In genomic region chr13:51643114-51643881, GRCh38 we compare ENCODE assay signal across 1 cellular context.
TF ChIP-seq lines count a peak whose summit lies in the region.

No MANE protein-coding gene starts in this region.

TF ChIP-seq in endothelial cell of umbilical vein, 7 proteins besides CTCF, POLR2A, EP300 and RAD21 (continued from another document):
- TF ChIP-seq MAX (IDR thresholded peaks at IDR 0.05; ENCODE audit: insufficient read depth, insufficient read length) (no peak), JUN (IDR thresholded peaks at IDR 0.05; ENCODE audit: borderline replicate concordance, insufficient read depth, insufficient read length, low read depth) (no peak), EZH2 (IDR thresholded peaks at IDR 0.05; ENCODE audit: borderline replicate concordance, low read depth, low read length, severe bottlenecking) (no peak), GATA2 (IDR thresholded peaks at IDR 0.05; ENCODE audit: insufficient read depth, insufficient read length, low read depth, low read length) (no peak)
